Comparison of ENCODE assay signal across 10 cellular contexts in the genomic region with DNA sequence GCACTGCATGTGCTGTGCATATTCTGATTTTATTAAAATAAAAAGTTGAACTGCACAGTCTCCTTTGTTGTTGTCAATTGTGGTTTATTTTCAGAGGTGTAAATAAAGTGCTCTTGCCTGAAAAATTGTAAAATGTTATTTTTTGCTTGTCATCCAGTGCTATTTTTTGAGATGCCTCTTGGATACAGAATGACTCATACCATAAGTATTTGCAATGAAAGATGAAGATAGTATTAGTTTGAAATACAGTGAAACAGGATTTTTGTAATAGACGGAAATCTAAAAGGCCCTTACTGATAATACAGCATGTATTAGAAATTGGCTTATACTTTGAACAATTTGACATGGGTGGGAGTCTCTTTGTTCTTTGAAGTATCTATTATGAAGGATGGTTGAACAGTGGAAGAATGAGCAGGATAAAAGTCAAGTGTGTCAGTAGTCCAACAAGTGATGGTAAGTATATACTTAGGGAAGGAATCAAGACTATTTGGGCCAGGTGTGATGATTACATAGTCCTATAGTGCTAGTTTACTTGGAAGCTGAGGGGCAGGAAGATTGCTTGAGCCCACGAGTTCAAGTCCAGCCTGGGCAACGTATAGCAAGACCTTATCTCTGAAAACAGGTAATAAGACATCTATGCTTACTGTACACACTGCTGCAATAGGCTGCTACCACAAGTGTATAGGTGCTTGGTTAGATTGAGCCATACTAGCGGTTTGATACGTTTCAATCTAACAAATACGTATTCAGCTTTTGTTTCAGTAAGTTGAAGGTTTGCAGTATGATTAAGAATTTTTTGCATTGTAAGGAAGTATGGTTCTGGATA. TPM values are rescaled to one million over a fixed set of nuclear protein-coding genes. Genes with fewer than 3 reads are reported as not detected.
DNase-seq lines count a peak whose midpoint lies in the region; TF ChIP-seq lines count a peak whose summit lies in the region.
"Had no signal": no experiment of that assay in that cellular context is flagged by ENCODE, and none has a peak within 500 bp of the region (broad histone marks: within the 10 kb centered on the region; RNA-seq: fewer than 3 reads in every experiment).

No MANE protein-coding gene starts in this region.

- 93 to 99% methylated on average over 5 to 6 of the region's 6 CpGs for WGBS in GM23248 (ENCODE audit: low coverage in 1 of 2, low lambda C conversion rate in 2 of 2, missing lambda C conversion rate in 2 of 2), 2 experiments
- WGBS in mesendoderm (ENCODE audit: extremely low coverage, insufficient coverage, low lambda C conversion rate), result no CpG with 5 or more reads among the region's 6 CpGs

- H3K4me1 ChIP-seq in GM23248 (ENCODE audit: insufficient read depth) (peaks cover 13% of the 10 kb centered on the region), mesendoderm (ENCODE audit: control insufficient read depth, low read depth, low read length) (no peaks in the 10 kb centered on the region)

- H2BK5ac ChIP-seq in mesendoderm (ENCODE audit: low read length), result no peak overlapping the region

- H3K27me3 ChIP-seq in GM23248 (replicated peaks; ENCODE audit: insufficient read depth), result no peaks in the 10 kb centered on the region
- no peaks in the 10 kb centered on the region for H3K27me3 ChIP-seq in mesendoderm (ENCODE audit: insufficient read depth, low read length, poor library complexity)

- no peak overlapping the region for H3K56ac ChIP-seq in mesendoderm (ENCODE audit: low read length)

- H3K36me3 ChIP-seq in GM23248 (ENCODE audit: low read depth), result peaks cover 48% of the 10 kb centered on the region
- peaks cover 5% of the 10 kb centered on the region for H3K36me3 ChIP-seq in mesendoderm (ENCODE audit: control insufficient read depth, insufficient read depth, low read length)

- peaks cover 12% of the 10 kb centered on the region for H3K9me3 Mint-ChIP-seq in mesothelial cell of epicardium

- peaks cover 10% of the 10 kb centered on the region; the same call in 1 of the 2 replicates for H3K79me2 ChIP-seq in GM23248 (ENCODE audit: insufficient read depth)
- no peaks in the 10 kb centered on the region for H3K79me2 ChIP-seq in mesendoderm (ENCODE audit: control insufficient read depth, insufficient read depth, low read length)

- H3K27me3 Mint-ChIP-seq in mesothelial cell of epicardium (ENCODE audit: low read depth), result no peaks in the 10 kb centered on the region

- TF ChIP-seq CTCF in astrocyte of the spinal cord (IDR thresholded peaks at IDR 0.05; ENCODE audit: low read depth, low read length) (no peak), mesothelial cell of epicardium (IDR thresholded peaks at IDR 0.05; ENCODE audit: unreplicated experiment) (no peak)

- H2BK120ac ChIP-seq in mesendoderm (ENCODE audit: low read depth, low read length), result no peak overlapping the region

- H3K27ac ChIP-seq in GM23248, result peak overlapping the region; percentile 24
- no peak overlapping the region for H3K27ac ChIP-seq in mesendoderm (ENCODE audit: low read depth, low read length)

- peak; percentile 62 for DNase-seq in DMS 273 (lab: John Stamatoyannopoulos, UW; ENCODE audit: unreplicated experiment)
- DNase-seq in DMS 273 treated with DMSO at 0.1 percent for 48 hours (lab: John Stamatoyannopoulos, UW), result no peak
- peak; percentile 45 for DNase-seq in GM23248
- peak; percentile 48 for DNase-seq in astrocyte of the spinal cord (ENCODE audit: low read depth, low spot score)
- DNase-seq in mesothelial cell of epicardium (ENCODE audit: low spot score in 2 of 2, unreplicated experiment in 2 of 2), result no peak
- no peak for DNase-seq in mesendoderm
- DNase-seq in activated CD8-positive, alpha-beta memory T cell treated with anti-CD3 and anti-CD28 coated beads for 24 hours, result no peak
- DNase-seq in NCI-H1417 treated with DMSO at 0.1 percent for 48 hours (lab: John Stamatoyannopoulos, UW), result no peak
- DNase-seq: NCI-H187 treated with DMSO at 0.1 percent for 48 hours, SIG-M5 had no signal

- no peak overlapping the region for H4K5ac ChIP-seq in mesendoderm (ENCODE audit: low read length)

- H3F3A ChIP-seq in GM23248 (ENCODE audit: insufficient read depth), result peaks cover 56% of the 10 kb centered on the region

- H2AK5ac ChIP-seq in mesendoderm (ENCODE audit: low read length), result no peak overlapping the region

- H2BK15ac ChIP-seq in mesendoderm (replicated peaks; ENCODE audit: low read depth), result no peak overlapping the region

- H3K36me3 Mint-ChIP-seq in mesothelial cell of epicardium, result peaks cover 6% of the 10 kb centered on the region

- H3K4me3 Mint-ChIP-seq in mesothelial cell of epicardium, result no peak overlapping the region

- peak overlapping the region; percentile 7 for H3K27ac Mint-ChIP-seq in mesothelial cell of epicardium

- H3K4me2 ChIP-seq in GM23248 (ENCODE audit: unreplicated experiment), result no peak overlapping the region
- no peak overlapping the region for H3K4me2 ChIP-seq in mesendoderm (ENCODE audit: low read length)

- in situ Hi-C loops in GM23248 (cut with MboI) (no loop called here), astrocyte of the spinal cord (cut with HindIII; ENCODE audit: low sequenced_read_pairs) (no loop called here)

- H3K23ac ChIP-seq in mesendoderm (ENCODE audit: low read length), result no peak overlapping the region

- H3K4me1 Mint-ChIP-seq in mesothelial cell of epicardium, result no peaks in the 10 kb centered on the region

- no peaks in the 10 kb centered on the region for H3K9me2 ChIP-seq in GM23248 (ENCODE audit: insufficient read depth)

- H3K9me3 ChIP-seq in GM23248 (ENCODE audit: low read depth), result no peaks in the 10 kb centered on the region

- no peak overlapping the region for H3K18ac ChIP-seq in mesendoderm (ENCODE audit: low read length)

- no peaks in the 10 kb centered on the region for H3K79me1 ChIP-seq in mesendoderm (ENCODE audit: low read length)

- H4K8ac ChIP-seq in mesendoderm (ENCODE audit: low read depth, low read length), result no peak overlapping the region

- no peaks in the 10 kb centered on the region for H4K20me1 ChIP-seq in GM23248 (ENCODE audit: insufficient read depth)

- no peak overlapping the region for H3K4me3 ChIP-seq in GM23248
- H3K4me3 ChIP-seq in astrocyte of the spinal cord (ENCODE audit: low read depth, low read length), result no peak overlapping the region
- no peak overlapping the region for H3K4me3 ChIP-seq in mesendoderm (ENCODE audit: low read length)

- H3K4ac ChIP-seq in mesendoderm (ENCODE audit: low read depth, low read length), result no peak overlapping the region

- no peak overlapping the region for H2AFZ ChIP-seq in GM23248

- H3K9ac ChIP-seq in GM23248 (no peak overlapping the region), mesendoderm (ENCODE audit: low read length) (no peak overlapping the region)

RNA-seq across cellular contexts. Expression of a gene that starts 16.4 kb away (rescaled TPM):
- 206 and 285 TPM in 2 replicates for total RNA-seq in GM23248 (2014; rRNA removed; shearing (Covaris generic))
- polyA plus RNA-seq in GM23248 (2016; fragmentation: Nextera tagmentation; extraction: Ambion mirVana), result 129 and 130 TPM in 2 replicates
- total RNA-seq in mesothelial cell of epicardium, result 301 to 305 TPM (median 303 TPM) in 3 replicates
- 156 TPM for polyA plus RNA-seq in mesendoderm (2013, experiment 1 of 2)
- 152 TPM for polyA plus RNA-seq in mesendoderm (2013, experiment 2 of 2)

Comparison
In these comparisons a context has a peak if more than half of its experiments do, and no peak if none do; other contexts are left out.
1. DNase-seq: peak in DMS 273 (single experiment), GM23248 (single experiment) and astrocyte of the spinal cord (single experiment); none in DMS 273 treated with DMSO at 0.1 percent for 48 hours (single experiment), mesothelial cell of epicardium (0 of 2), mesendoderm (single experiment), activated CD8-positive, alpha-beta memory T cell treated with anti-CD3 and anti-CD28 coated beads for 24 hours (single experiment) and NCI-H1417 treated with DMSO at 0.1 percent for 48 hours (single experiment).